12 cellular contexts compared by ENCODE assay signal in the genomic region with DNA sequence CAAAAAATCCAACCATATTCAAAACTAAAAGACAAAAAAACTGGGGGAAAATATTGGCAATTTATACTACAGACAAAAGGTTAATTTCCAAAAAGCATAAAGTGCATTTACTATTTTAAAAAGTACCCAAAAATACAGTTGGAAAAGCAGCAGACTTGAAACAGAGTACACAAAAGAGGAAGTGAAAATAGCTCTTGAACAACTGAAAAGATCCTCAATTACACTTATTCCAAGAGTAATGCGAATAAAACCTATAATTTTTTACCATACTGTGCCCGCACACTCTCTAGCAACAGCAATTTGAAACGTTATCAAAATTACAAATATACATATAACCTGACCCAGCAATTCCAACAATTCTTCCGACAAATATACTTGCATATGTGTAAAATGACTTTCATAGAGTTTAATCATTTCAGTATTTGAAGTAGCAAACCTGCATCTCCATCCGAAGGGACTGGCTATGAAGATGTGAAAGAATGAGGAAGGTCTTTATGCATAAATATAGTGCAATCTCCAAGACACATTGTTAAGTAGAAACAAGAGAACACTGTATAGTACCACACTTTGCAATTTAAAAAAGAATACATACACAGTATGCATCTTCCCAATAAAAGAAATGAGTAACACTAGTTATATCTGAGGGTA. TPM values are rescaled to one million over a fixed set of nuclear protein-coding genes. Genes with fewer than 3 reads are reported as not detected.
A peak's percentile ranks its signal among the peaks of the same experiment; 100 is the strongest.
DNase-seq lines count a peak whose midpoint lies in the region; ATAC-seq lines count a peak whose summit lies in the region.
"Had no signal": no experiment of that assay in that cellular context is flagged by ENCODE, and none has a peak within 500 bp of the region (broad histone marks: within the 10 kb centered on the region; RNA-seq: fewer than 3 reads in every experiment).

No MANE protein-coding gene starts in this region.

- peaks cover 2% of the 10 kb centered on the region for H3K4me1 Mint-ChIP-seq in activated CD8-positive, alpha-beta memory T cell treated with anti-CD3 and anti-CD28 coated beads, Interleukin-2, amount 10 ng/mL, durations not matched to agents 7 days and 5 days
- peaks cover 11% of the 10 kb centered on the region for H3K4me1 Mint-ChIP-seq in stimulated activated memory B cell treated with anti-CD40 and anti-IgM and Interleukin-4, amounts not matched to agents 10 μg/mL and 1 μg/mL and 100 μg/mL, for 72 hours

- no peaks in the 10 kb centered on the region for H3K9me3 Mint-ChIP-seq in activated CD8-positive, alpha-beta memory T cell treated with anti-CD3 and anti-CD28 coated beads, Interleukin-2, amount 10 ng/mL, durations not matched to agents 7 days and 5 days (ENCODE audit: low read depth)
- no peaks in the 10 kb centered on the region for H3K9me3 Mint-ChIP-seq in stimulated activated memory B cell treated with anti-CD40 and anti-IgM and Interleukin-4, amounts not matched to agents 10 μg/mL and 1 μg/mL and 100 μg/mL, for 72 hours

- H3K36me3 Mint-ChIP-seq in activated CD8-positive, alpha-beta memory T cell treated with anti-CD3 and anti-CD28 coated beads, Interleukin-2, amount 10 ng/mL, durations not matched to agents 7 days and 5 days, result peaks cover 49% of the 10 kb centered on the region
- H3K36me3 Mint-ChIP-seq in stimulated activated memory B cell treated with anti-CD40 and anti-IgM and Interleukin-4, amounts not matched to agents 10 μg/mL and 1 μg/mL and 100 μg/mL, for 72 hours, result peaks cover 32% of the 10 kb centered on the region

- no peak overlapping the region for H3K4me3 Mint-ChIP-seq in activated CD8-positive, alpha-beta memory T cell treated with anti-CD3 and anti-CD28 coated beads, Interleukin-2, amount 10 ng/mL, durations not matched to agents 7 days and 5 days
- no peak overlapping the region for H3K4me3 Mint-ChIP-seq in stimulated activated memory B cell treated with anti-CD40 and anti-IgM and Interleukin-4, amounts not matched to agents 10 μg/mL and 1 μg/mL and 100 μg/mL, for 72 hours

- H3K27ac Mint-ChIP-seq in activated CD8-positive, alpha-beta memory T cell treated with anti-CD3 and anti-CD28 coated beads, Interleukin-2, amount 10 ng/mL, durations not matched to agents 7 days and 5 days, result peak overlapping the region; percentile 26
- H3K27ac Mint-ChIP-seq in stimulated activated memory B cell treated with anti-CD40 and anti-IgM and Interleukin-4, amounts not matched to agents 10 μg/mL and 1 μg/mL and 100 μg/mL, for 72 hours, result no peak overlapping the region

- H3K27me3 Mint-ChIP-seq in activated CD8-positive, alpha-beta memory T cell treated with anti-CD3 and anti-CD28 coated beads, Interleukin-2, amount 10 ng/mL, durations not matched to agents 7 days and 5 days, result no peaks in the 10 kb centered on the region
- H3K27me3 Mint-ChIP-seq in stimulated activated memory B cell treated with anti-CD40 and anti-IgM and Interleukin-4, amounts not matched to agents 10 μg/mL and 1 μg/mL and 100 μg/mL, for 72 hours, result no peaks in the 10 kb centered on the region

- ATAC-seq in activated CD8-positive, alpha-beta memory T cell treated with anti-CD3 and anti-CD28 coated beads, Interleukin-2, amount 10 ng/mL, durations not matched to agents 7 days and 5 days, result no peak
- peak; percentile 74 for ATAC-seq in HG02610 (IDR thresholded peaks at IDR 0.05; ENCODE audit: unreplicated experiment)
- ATAC-seq in HG03460 (IDR thresholded peaks at IDR 0.05; ENCODE audit: unreplicated experiment), result peak; percentile 77
- ATAC-seq in stimulated activated memory B cell treated with anti-CD40 and anti-IgM and Interleukin-4, amounts not matched to agents 10 μg/mL and 1 μg/mL and 100 μg/mL, for 72 hours, result peak; percentile 58
- ATAC-seq: left colon, upper lobe of right lung had no signal

- CTCF ChIA-PET in activated CD8-positive, alpha-beta memory T cell treated with anti-CD3 and anti-CD28 coated beads, Interleukin-2, amount 10 ng/mL, durations not matched to agents 7 days and 5 days (lab: Charles Lee), result interaction anchor here (1.4 kb wide), 1 partner anchor 13 kb away, joined by 3 read pairs; no protein-coding TSS in a partner anchor

- no peak for DNase-seq in activated CD8-positive, alpha-beta memory T cell treated with anti-CD3 and anti-CD28 coated beads, Interleukin-2, amount 10 ng/mL, durations not matched to agents 7 days and 5 days
- DNase-seq in activated CD8-positive, alpha-beta memory T cell treated with anti-CD3 and anti-CD28 coated beads for 24 hours, result no peak
- DNase-seq in NCI-H1417 (lab: John Stamatoyannopoulos, UW), result no peak
- DNase-seq in C1 segment of cervical spinal cord (lab: John Stamatoyannopoulos, UW), result no peak
- DNase-seq in DMS 273 (lab: John Stamatoyannopoulos, UW; ENCODE audit: unreplicated experiment), result no peak
- DNase-seq: activated T-cell treated with anti-CD3 and anti-CD28 coated beads, Interleukin-2, amount 50 U/mL, for 1 hour; left colon; T-helper 2 cell; upper lobe of right lung had no signal

RNA-seq across cellular contexts. Expression of a gene that starts 25.4 kb away (rescaled TPM):
- total RNA-seq in activated CD8-positive, alpha-beta memory T cell treated with anti-CD3 and anti-CD28 coated beads, Interleukin-2, amount 10 ng/mL, durations not matched to agents 7 days and 5 days, result 10 to 100 TPM; 27.3 to 33.0 TPM

RNA-seq across cellular contexts. Expression of a gene that starts 26.8 kb away (rescaled TPM):
- 100 to 1,000 TPM; 111 to 128 TPM for total RNA-seq in activated CD8-positive, alpha-beta memory T cell treated with anti-CD3 and anti-CD28 coated beads, Interleukin-2, amount 10 ng/mL, durations not matched to agents 7 days and 5 days

RNA-seq across cellular contexts. Expression of a gene that starts 53.7 kb away (rescaled TPM):
- total RNA-seq in activated CD8-positive, alpha-beta memory T cell treated with anti-CD3 and anti-CD28 coated beads, Interleukin-2, amount 10 ng/mL, durations not matched to agents 7 days and 5 days, result not detected
